Comparison of ENCODE assay signal across 8 cellular contexts in the genomic region with DNA sequence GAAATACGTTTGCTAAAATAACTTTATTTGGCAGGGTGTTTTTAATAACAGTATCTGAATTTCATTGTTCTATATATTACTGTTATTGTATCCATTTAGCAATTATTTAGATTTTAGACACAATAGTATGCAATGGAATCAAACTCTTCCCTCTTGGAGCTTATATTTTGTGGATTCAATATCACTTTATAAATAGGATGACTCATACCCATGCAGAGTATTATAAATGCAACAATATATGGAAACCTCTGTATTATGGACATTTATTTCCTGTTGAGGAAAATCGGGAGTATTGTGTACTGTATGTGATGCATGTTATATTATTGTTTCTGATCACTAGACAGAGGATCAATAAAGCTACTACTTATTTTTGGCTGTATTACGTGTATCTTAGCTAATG. TPM values are rescaled to one million over a fixed set of nuclear protein-coding genes. Genes with fewer than 3 reads are reported as not detected.
DNase-seq lines count a peak whose midpoint lies in the region; ATAC-seq and TF ChIP-seq lines count a peak whose summit lies in the region.

No MANE protein-coding gene starts in this region.

- H3K4me1 Mint-ChIP-seq in naive B cell, result peaks cover 26 to 51% (median 39%) of the 10 kb centered on the region in 3 donors

- H2AFZ ChIP-seq in IMR-90 (replicated peaks; ENCODE audit: low read length, poor library complexity), result no peak overlapping the region
- H2AFZ ChIP-seq in mammary epithelial cell (ENCODE audit: low read depth, low read length), result no peak overlapping the region

- ATAC-seq in IMR-90 (ENCODE audit: low read depth), result no peak
- no peak for ATAC-seq in naive B cell (ENCODE audit: low read depth in 2 of 2)
- no peak for ATAC-seq in GM21786 (IDR thresholded peaks at IDR 0.05; ENCODE audit: unreplicated experiment)

- peak overlapping the region; percentile 90 to 99 (median 96) for H3K4me3 Mint-ChIP-seq in naive B cell

- H2BK5ac ChIP-seq in IMR-90 (ENCODE audit: low read depth, low read length, poor library complexity, severe bottlenecking), result peak overlapping the region; percentile 65

- H3K4me3 ChIP-seq in AG10803 (ENCODE audit: low read length) (peak overlapping the region; percentile 71), IMR-90 (ENCODE audit: insufficient read depth, low read depth, low read length) (no peak overlapping the region; the same call in 1 of the 2 replicates), mammary epithelial cell (replicated peaks in 1 of 3; ENCODE audit: insufficient read depth in 1 of 3, low read depth in 2 of 3, low read length in 3 of 3) (peak overlapping the region; percentile 54 to 93 (median 77))

- H4K8ac ChIP-seq in IMR-90 (ENCODE audit: low read depth in 2 of 2, low read length in 2 of 2), result no peak overlapping the region; a peak in 1 of 4 replicates

- intact Hi-C loops in IMR-90 (cut with micrococcal nuclease), result loop anchor here (2.0 to 5.0 kb wide), 4 partner anchors 356 to 1226 kb away; no protein-coding TSS in a partner anchor
- intact Hi-C loops in mammary epithelial cell (cut with micrococcal nuclease), result loop anchor here (2.0 to 10.0 kb wide), 5 partner anchors 390 to 726 kb away; a partner anchor contains a TSS

- H3K79me1 ChIP-seq in IMR-90 (ENCODE audit: low read depth in 1 of 2, low read length in 2 of 2), result peaks cover 0 to 28% of the 10 kb centered on the region in 2 experiments; a peak in 2 of 4 replicates

- peak overlapping the region; percentile 96 to 100 (median 100) for H3K27ac Mint-ChIP-seq in naive B cell

- TF ChIP-seq CTCF in AG10803 (conservative IDR thresholded peaks at IDR 0.05; ENCODE audit: low read length) (no peak), IMR-90 (conservative IDR thresholded peaks at IDR 0.05; ENCODE audit: low read depth, low read length) (no peak), mammary epithelial cell (conservative IDR thresholded peaks at IDR 0.05 in 1 of 2, IDR thresholded peaks at IDR 0.05 in 1 of 2; ENCODE audit: extremely low read depth in 1 of 2, insufficient read depth in 1 of 2, low read depth in 1 of 2, low read length in 2 of 2) (no peak)

- DNase-seq in AG10803 (ENCODE audit: low read depth) (no peak), IMR-90 (no peak), mammary epithelial cell (no peak), naive B cell (no peak), NCI-H146 treated with DMSO at 0.1 percent for 48 hours (lab: John Stamatoyannopoulos, UW; ENCODE audit: unreplicated experiment) (no peak), SKM-1 treated with dmso at 0.1 percent for 144 hours (lab: John Stamatoyannopoulos, UW; ENCODE audit: unreplicated experiment) (no peak), mesenteric fat pad (ENCODE audit: low spot score) (no peak)

- no peaks in the 10 kb centered on the region for H3K27me3 ChIP-seq in IMR-90 (ENCODE audit: control insufficient read depth, insufficient read depth, low read length)
- no peaks in the 10 kb centered on the region for H3K27me3 ChIP-seq in mammary epithelial cell (ENCODE audit: insufficient read depth, low read length)

- peaks cover 77% of the 10 kb centered on the region for H3K79me2 ChIP-seq in mammary epithelial cell (ENCODE audit: insufficient read depth, low read length)

- CTCF ChIA-PET in IMR-90 (lab: Yijun Ruan, JAX), result no interaction called here
- CTCF ChIA-PET in mammary epithelial cell (lab: Charles Lee; ENCODE audit: low non-redundant PET), result no interaction called here

- H3K36me3 ChIP-seq in IMR-90 (ENCODE audit: control insufficient read depth, insufficient read depth, low read length), result no peaks in the 10 kb centered on the region
- peaks cover 4% of the 10 kb centered on the region for H3K36me3 ChIP-seq in mammary epithelial cell (ENCODE audit: insufficient read depth, low read length)

- H3K27ac ChIP-seq in IMR-90 (ENCODE audit: insufficient read depth, low read length), result peak overlapping the region; percentile 5; the same call in 1 of the 2 replicates
- H3K27ac ChIP-seq in mammary epithelial cell (ENCODE audit: insufficient read depth, low read depth, low read length), result peak overlapping the region; percentile 95

- no peak overlapping the region for H2BK120ac ChIP-seq in IMR-90 (ENCODE audit: low read depth, low read length)

- no TSS peak for BruUV-seq in IMR-90 (replicated peaks; lab: Mats Ljungman, UMichigan)
- BruUV-seq in mammary epithelial cell (replicated peaks; lab: Mats Ljungman, UMichigan), result no TSS peak

- no CpG with 5 or more reads among the region's 3 CpGs for WGBS in IMR-90 (ENCODE audit: extremely low coverage in 2 of 2, insufficient read length in 1 of 2), 2 experiments
- WGBS in mammary epithelial cell (ENCODE audit: low coverage, missing lambda C conversion rate), result 28% methylated on average over 3 of the region's 3 CpGs

- no peaks in the 10 kb centered on the region for H3K9me3 Mint-ChIP-seq in naive B cell

- no peaks in the 10 kb centered on the region for H3K9me1 ChIP-seq in IMR-90 (ENCODE audit: insufficient read depth, low read length)

- no peaks in the 10 kb centered on the region for H3K36me3 Mint-ChIP-seq in naive B cell

- no peaks in the 10 kb centered on the region for H3K27me3 Mint-ChIP-seq in naive B cell

- no peak overlapping the region for H3K56ac ChIP-seq in IMR-90 (ENCODE audit: extremely low read depth, insufficient read depth, low read length)

- no peak overlapping the region for H3K18ac ChIP-seq in IMR-90 (ENCODE audit: low read depth, low read length)

- no peak overlapping the region for H2AK5ac ChIP-seq in IMR-90 (ENCODE audit: low read depth, low read length)

- H2AK9ac ChIP-seq in IMR-90 (replicated peaks; ENCODE audit: low read depth, low read length, poor library complexity), result no peak overlapping the region

- no peaks in the 10 kb centered on the region for H3K9me3 ChIP-seq in IMR-90 (ENCODE audit: control insufficient read depth, insufficient read depth, low read length)
- H3K9me3 ChIP-seq in mammary epithelial cell (replicated peaks; ENCODE audit: insufficient read depth, low read length), result no peaks in the 10 kb centered on the region

- H3K14ac ChIP-seq in IMR-90 (replicated peaks; ENCODE audit: low read depth, low read length), result no peak overlapping the region

- H4K20me1 ChIP-seq in IMR-90 (ENCODE audit: insufficient read depth, low read length) (no peaks in the 10 kb centered on the region), mammary epithelial cell (ENCODE audit: insufficient read depth, low read length) (no peaks in the 10 kb centered on the region)

- dilution Hi-C loops in IMR-90 (cut with HindIII; ENCODE audit: low sequenced_read_pairs, unreplicated experiment) (no loop called here), mammary epithelial cell (cut with HindIII; ENCODE audit: low sequenced_read_pairs) (no loop called here)

- no peak overlapping the region for H2BK15ac ChIP-seq in IMR-90 (ENCODE audit: low read depth, low read length)

- H2BK20ac ChIP-seq in IMR-90 (ENCODE audit: low read depth, low read length), result no peak overlapping the region

- H3K9ac ChIP-seq in IMR-90 (ENCODE audit: low read depth, low read length), result no peak overlapping the region
- peak overlapping the region; percentile 92 for H3K9ac ChIP-seq in mammary epithelial cell (ENCODE audit: insufficient read depth, low read length)

- H3K4me2 ChIP-seq in IMR-90 (ENCODE audit: low read depth, low read length) (peak overlapping the region; percentile 73), mammary epithelial cell (ENCODE audit: insufficient read depth, low read depth, low read length) (peak overlapping the region; percentile 96)

- POLR2A ChIA-PET in IMR-90 (lab: Charles Lee; ENCODE audit: unreplicated experiment), result no interaction called here

- in situ Hi-C loops in IMR-90 (cut with MboI; ENCODE audit: low sequenced_read_pairs) (loop anchor here (10.0 kb wide), 2 partner anchors 404 to 1226 kb away; a partner anchor contains a TSS), mammary epithelial cell (cut with MboI; ENCODE audit: low sequenced_read_pairs in 2 of 2) (loop anchor here in 1 of 2 donors (25.0 kb wide), 1 partner anchor 578 kb away; no protein-coding TSS in a partner anchor)

- no peak overlapping the region for H4K5ac ChIP-seq in IMR-90 (ENCODE audit: low read depth, low read length)

- TF ChIP-seq RAD21 in IMR-90 (IDR thresholded peaks at IDR 0.05; ENCODE audit: low read length), result no peak

- no peak overlapping the region for H4K91ac ChIP-seq in IMR-90 (ENCODE audit: insufficient read depth, low read depth, low read length)

- no peak overlapping the region for H3K4ac ChIP-seq in IMR-90 (ENCODE audit: low read depth, low read length)

- TF ChIP-seq POLR2A in IMR-90 (IDR thresholded peaks at IDR 0.05; ENCODE audit: low read depth, low read length), result no peak

- H3K23ac ChIP-seq in IMR-90 (ENCODE audit: low read depth, low read length), result no peak overlapping the region

- H3K4me1 ChIP-seq in IMR-90 (ENCODE audit: control insufficient read depth, insufficient read depth, low read length) (no peaks in the 10 kb centered on the region), mammary epithelial cell (ENCODE audit: insufficient read depth, low read length) (peaks cover 16% of the 10 kb centered on the region)

TF ChIP-seq in IMR-90, 13 proteins besides CTCF, POLR2A, EP300 and RAD21:
- TF ChIP-seq BHLHE40 (IDR thresholded peaks at IDR 0.05; ENCODE audit: low read depth, low read length), result 0 out of 2 replicates have a peak, but pooled peaks have one; percentile 9
- no peak for TF ChIP-seq CEBPB (IDR thresholded peaks at IDR 0.05; ENCODE audit: low read depth, low read length)
- peak; percentile 53; the same call in 1 of the 2 replicates for TF ChIP-seq FOS (IDR thresholded peaks at IDR 0.05; ENCODE audit: low read depth, low read length)

RNA-seq across cellular contexts. Expression of a gene that starts 0.7 kb away (rescaled TPM):
- 24.4 and 30.5 TPM in 2 replicates for total RNA-seq in IMR-90 (2012; rRNA removed)
- polyA plus RNA-seq in IMR-90 (2012; rRNA removed), result 5.3 and 6.5 TPM in 2 replicates
- polyA plus RNA-seq in IMR-90 (2012; cell fraction: cytosol; rRNA removed), result 2.0 and 4.9 TPM in 2 replicates
- 1.7 and 10.9 TPM in 2 replicates for polyA plus RNA-seq in IMR-90 (2012; cell fraction: nucleus; rRNA removed; ENCODE audit: low replicate concordance)
- 10 to 100 TPM; 17.2 to 17.9 TPM for total RNA-seq in mammary epithelial cell
- 6.5 TPM for polyA plus RNA-seq in mammary epithelial cell
- 8.3 TPM for polyA minus RNA-seq in mammary epithelial cell
- 1 to 10 TPM; 5.0 to 7.8 (median 6.4) TPM for polyA plus RNA-seq in naive B cell (ENCODE audit: low read depth in 6 of 6)
- 7.7 TPM for total RNA-seq in mesenteric fat pad

RNA-seq across cellular contexts. Expression of a gene that starts 1.0 kb away (rescaled TPM):
- total RNA-seq in IMR-90 (2012; rRNA removed) (24.4 and 37.2 TPM in 2 replicates), mammary epithelial cell (10 to 100 TPM in 1 of 2 donors, 1 to 10 TPM in 1; 1.0 to 11.6 TPM), mesenteric fat pad (0.32 TPM)
- polyA plus RNA-seq in IMR-90 (2012; rRNA removed) (7.6 and 8.9 TPM in 2 replicates), mammary epithelial cell (6.8 TPM), naive B cell (ENCODE audit: low read depth in 6 of 6) (1 to 10 TPM in 4 of 6 donors, under 1 TPM in 1, not detected in 1; 0.84 to 3.8 (median 1.6) TPM)
- polyA plus RNA-seq in IMR-90 (2012; cell fraction: cytosol; rRNA removed), result 0.57 and 1.2 TPM in 2 replicates
- 0.86 and 9.4 TPM in 2 replicates for polyA plus RNA-seq in IMR-90 (2012; cell fraction: nucleus; rRNA removed; ENCODE audit: low replicate concordance)
- polyA minus RNA-seq in mammary epithelial cell, result 2.1 TPM
